Comparison of ENCODE assay signal across 18 cellular contexts in the genomic region with DNA sequence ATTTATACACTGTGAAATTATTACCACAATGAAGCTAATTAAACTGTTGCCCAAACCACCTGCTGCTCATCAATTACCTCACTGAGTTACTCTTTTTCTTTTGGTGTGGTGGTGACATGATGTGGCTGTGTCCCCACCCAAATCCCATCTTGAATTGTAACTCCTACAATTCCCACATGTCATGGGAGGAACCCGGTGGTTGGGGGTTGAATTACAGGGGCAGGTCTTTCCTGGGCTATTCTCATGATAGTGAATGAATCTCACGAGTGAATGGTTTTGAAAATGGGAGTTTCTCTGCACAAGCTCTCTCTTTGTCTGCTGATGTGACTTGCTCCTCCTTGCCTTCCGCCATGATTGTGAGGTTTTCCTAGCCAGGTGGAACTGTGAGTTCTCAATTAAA.
DNase-seq lines count a peak whose midpoint lies in the region; ATAC-seq and TF ChIP-seq lines count a peak whose summit lies in the region.
"Had no signal": no experiment of that assay in that cellular context is flagged by ENCODE, and none has a peak within 500 bp of the region (broad histone marks: within the 10 kb centered on the region; RNA-seq: fewer than 3 reads in every experiment).

No MANE protein-coding gene starts in this region.

- H4K20me1 ChIP-seq in DND-41 (ENCODE audit: insufficient read depth, low read length): no peaks in the 10 kb centered on the region
- H4K20me1 ChIP-seq: BLaER1 had no signal

- ATAC-seq in DND-41 (ENCODE audit: insufficient read depth, low read depth): no peak; the same call in 2 of the 3 replicates
- ATAC-seq in Right ventricle myocardium inferior: no peak
- ATAC-seq in GM21367 (IDR thresholded peaks at IDR 0.05; ENCODE audit: unreplicated experiment): no peak
- ATAC-seq: HepG2 had no signal

- no peaks in the 10 kb centered on the region for H3K27me3 ChIP-seq in DND-41 (ENCODE audit: insufficient read depth, low read length, poor library complexity)
- H3K27me3 ChIP-seq: BLaER1 had no signal

- H3K27ac ChIP-seq in DND-41 (ENCODE audit: low read length): peak overlapping the region; percentile 21; the same call in 1 of the 2 replicates
- H3K27ac ChIP-seq: BLaER1 had no signal

- H3K9ac ChIP-seq in DND-41 (ENCODE audit: low read depth, low read length): no peak overlapping the region
- H3K9ac ChIP-seq: BLaER1 had no signal

- H3K79me2 ChIP-seq in DND-41 (ENCODE audit: insufficient read depth, low read length): no peaks in the 10 kb centered on the region

- H3K9me3 ChIP-seq in DND-41 (ENCODE audit: insufficient read depth, low read length, severe bottlenecking): no peaks in the 10 kb centered on the region
- H3K9me3 ChIP-seq: Caco-2 had no signal

- peak; percentile 5 for TF ChIP-seq CTCF in DND-41 (IDR thresholded peaks at IDR 0.05; ENCODE audit: borderline replicate concordance, extremely low read depth, low read length, poor library complexity, severe bottlenecking)
- peak; percentile 15 for TF ChIP-seq CTCF in epithelial cell of proximal tubule (conservative IDR thresholded peaks at IDR 0.05; ENCODE audit: low read depth, low read length)

- H3K4me3 ChIP-seq in DND-41 (ENCODE audit: low read depth in 1 of 2, low read length in 2 of 2): no peak overlapping the region
- H3K4me3 ChIP-seq in epithelial cell of proximal tubule (ENCODE audit: low read depth, low read length): no peak overlapping the region
- H3K4me3 ChIP-seq: BLaER1 had no signal

- intact Hi-C loops in Right ventricle myocardium inferior (cut with DNase I): no loop called here

- no peak overlapping the region for H2AFZ ChIP-seq in DND-41 (ENCODE audit: low read depth, low read length)

- peaks cover 43% of the 10 kb centered on the region for H3K4me1 ChIP-seq in DND-41 (ENCODE audit: insufficient read depth, low read length)
- H3K4me1 ChIP-seq: Caco-2 had no signal

- DNase-seq in DMS53 (lab: John Stamatoyannopoulos, UW): peak; percentile 20
- DNase-seq in DMS53 treated with DMSO at 0.1 percent for 48 hours (lab: John Stamatoyannopoulos, UW; ENCODE audit: unreplicated experiment): no peak
- no peak for DNase-seq in DND-41
- DNase-seq in NCI-H69 (lab: John Stamatoyannopoulos, UW): peak; percentile 28
- no peak for DNase-seq in epithelial cell of proximal tubule (ENCODE audit: low read depth)
- no peak for DNase-seq in Right ventricle myocardium inferior (ENCODE audit: missing footprints)
- DNase-seq in HK-2 (ENCODE audit: unreplicated experiment): no peak
- DNase-seq: 8988T; AML-193; CD8-positive, alpha-beta memory T cell; DMS79 treated with DMSO at 0.1 percent for 48 hours; GDM1; GOT3; H9 had no signal

- H3K36me3 ChIP-seq in DND-41 (ENCODE audit: insufficient read depth, low read length): no peaks in the 10 kb centered on the region
- H3K36me3 ChIP-seq: BLaER1 had no signal

- H3K4me2 ChIP-seq in DND-41 (ENCODE audit: insufficient read depth, low read length): no peak overlapping the region
- H3K4me2 ChIP-seq: BLaER1 had no signal

Comparison
In these comparisons a context has a peak if more than half of its experiments do, and no peak if none do; other contexts are left out.
1. DNase-seq: peak in DMS53 (single experiment) and NCI-H69 (single experiment); none in DMS53 treated with DMSO at 0.1 percent for 48 hours (single experiment), DND-41 (single experiment), epithelial cell of proximal tubule (single experiment), Right ventricle myocardium inferior (single experiment) and HK-2 (single experiment).